Comparison of ENCODE assay signal across 24 cellular contexts in genomic region chr5:16661713-16662112, GRCh38. TPM values are rescaled to one million over a fixed set of nuclear protein-coding genes. Genes with fewer than 3 reads are reported as not detected.
DNase-seq lines count a peak whose midpoint lies in the region; ATAC-seq and TF ChIP-seq lines count a peak whose summit lies in the region.
"Had no signal": no experiment of that assay in that cellular context is flagged by ENCODE, and none has a peak within 500 bp of the region (broad histone marks: within the 10 kb centered on the region; RNA-seq: fewer than 3 reads in every experiment).

No MANE protein-coding gene starts in this region.

- WGBS in heart left ventricle, 4 donors, result 95 to 99% (median 98%) methylated on average over 2 of the region's 2 CpGs

- peaks cover 12% of the 10 kb centered on the region for H3K36me3 ChIP-seq in GM23338 (ENCODE audit: insufficient read depth)
- H3K36me3 ChIP-seq in SK-N-MC (ENCODE audit: insufficient read depth, low read length), result peaks cover 35% of the 10 kb centered on the region
- H3K36me3 ChIP-seq in heart left ventricle, result peaks cover 0 to 10% (median 0%) of the 10 kb centered on the region in 9 donors
- H3K36me3 ChIP-seq: BE2C, BLaER1 had no signal

- H3K9me3 Mint-ChIP-seq in GM23338, result no peaks in the 10 kb centered on the region; the same call in 1 of the 3 replicates

- H3K36me3 Mint-ChIP-seq in GM23338 (ENCODE audit: low read depth), result peaks cover 29% of the 10 kb centered on the region
- H3K36me3 Mint-ChIP-seq: CD4-positive, alpha-beta memory T cell; CD4-positive, CD25-positive, alpha-beta regulatory T cell; CD8-positive, alpha-beta memory T cell had no signal

- DNase-seq in GM23338 (ENCODE audit: low spot score) (no peak), SK-N-MC (ENCODE audit: low read depth, low spot score) (no peak), choroid plexus epithelial cell (ENCODE audit: low read depth) (peak; percentile 14), heart left ventricle (no peak), NCI-H1092 treated with DMSO at 0.1 percent for 48 hours (lab: John Stamatoyannopoulos, UW) (no peak)
- DNase-seq: 8988T; ACHN; BE2C; C1 segment of cervical spinal cord; CD4-positive, alpha-beta memory T cell; CD4-positive, CD25-positive, alpha-beta regulatory T cell; CD8-positive, alpha-beta memory T cell; COR-L47; DMS 273 treated with DMSO at 0.1 percent for 48 hours; DMS153; DMS53; DMS79; DND-41; EL; GDM1 had no signal

- no peak overlapping the region for H3K4me3 ChIP-seq in GM23338
- no peak overlapping the region for H3K4me3 ChIP-seq in SK-N-MC
- H3K4me3 ChIP-seq in choroid plexus epithelial cell (ENCODE audit: low read depth, low read length), result no peak overlapping the region
- H3K4me3 ChIP-seq in heart left ventricle, result no peak overlapping the region
- H3K4me3 ChIP-seq: BLaER1, GM12878 had no signal

- H3K27ac Mint-ChIP-seq in GM23338, result no peak overlapping the region
- H3K27ac Mint-ChIP-seq: CD14-positive monocyte; CD4-positive, CD25-positive, alpha-beta regulatory T cell had no signal

- 0 out of 2 replicates have a peak overlapping the region, but pooled peaks have one; percentile 23 for H3K27ac ChIP-seq in GM23338 (ENCODE audit: low read depth)
- H3K27ac ChIP-seq in SK-N-MC, result peak overlapping the region; percentile 42; the same call in 1 of the 2 replicates
- no peak overlapping the region for H3K27ac ChIP-seq in heart left ventricle
- H3K27ac ChIP-seq: BLaER1 had no signal

- H2AFZ ChIP-seq in GM23338, result no peak overlapping the region

- ATAC-seq in GM23338 (no peak), heart left ventricle (no peak)
- ATAC-seq: GM12878 had no signal

- no peak overlapping the region for H3K9ac ChIP-seq in SK-N-MC (ENCODE audit: insufficient read length)
- H3K9ac ChIP-seq: BLaER1 had no signal

- H3K4me1 ChIP-seq in GM23338 (ENCODE audit: insufficient read depth) (no peaks in the 10 kb centered on the region), heart left ventricle (peaks cover 0 to 22% (median 15%) of the 10 kb centered on the region in 12 donors)

- intact Hi-C loops in heart left ventricle (cut with DNase I), result loop anchor here in 7 of 10 donors (10.0 kb wide), 4 partner anchors 97 to 317 kb away; no protein-coding TSS in a partner anchor

- TF ChIP-seq CTCF in GM23338 (conservative IDR thresholded peaks at IDR 0.05; ENCODE audit: low read depth in 2 of 2) (no peak), choroid plexus epithelial cell (conservative IDR thresholded peaks at IDR 0.05; ENCODE audit: low read depth, low read length) (no peak), heart left ventricle (IDR thresholded peaks at IDR 0.05) (no peak)

- H3F3A ChIP-seq in GM23338 (replicated peaks; ENCODE audit: low read depth), result peaks cover 11% of the 10 kb centered on the region; the same call in 1 of the 2 replicates

- H3K9me2 ChIP-seq in GM23338 (ENCODE audit: insufficient read depth), result no peaks in the 10 kb centered on the region

- H3K27me3 Mint-ChIP-seq in GM23338 (ENCODE audit: insufficient read depth, low read depth, poor library complexity), result peaks cover 6% of the 10 kb centered on the region

- H3K79me2 ChIP-seq in GM23338 (replicated peaks; ENCODE audit: insufficient read depth), result no peaks in the 10 kb centered on the region

- no peak overlapping the region for H3K4me3 Mint-ChIP-seq in GM23338
- H3K4me3 Mint-ChIP-seq: CD14-positive monocyte; CD4-positive, alpha-beta memory T cell; CD4-positive, CD25-positive, alpha-beta regulatory T cell; CD8-positive, alpha-beta memory T cell had no signal

- H3K27me3 ChIP-seq in GM23338 (ENCODE audit: insufficient read depth), result no peaks in the 10 kb centered on the region
- no peaks in the 10 kb centered on the region for H3K27me3 ChIP-seq in heart left ventricle
- H3K27me3 ChIP-seq: BE2C, BLaER1 had no signal

- H3K4me1 Mint-ChIP-seq in GM23338, result no peaks in the 10 kb centered on the region
- H3K4me1 Mint-ChIP-seq: CD14-positive monocyte; CD8-positive, alpha-beta memory T cell had no signal

- H3K9me3 ChIP-seq in SK-N-MC (ENCODE audit: low read depth, low read length) (no peaks in the 10 kb centered on the region), heart left ventricle (peaks cover 0 to 7% (median 0%) of the 10 kb centered on the region in 12 donors)
- H3K9me3 ChIP-seq: BE2C had no signal

- TF ChIP-seq POLR2A in heart left ventricle (IDR thresholded peaks at IDR 0.05), result no peak

- H3K4me2 ChIP-seq in GM23338, result no peak overlapping the region
- H3K4me2 ChIP-seq: BLaER1 had no signal

- 0 out of 2 replicates have a peak, but pooled peaks cover 3% of the 10 kb centered on the region for H4K20me1 ChIP-seq in GM23338 (replicated peaks; ENCODE audit: insufficient read depth)
- H4K20me1 ChIP-seq: BLaER1 had no signal

TF ChIP-seq in GM23338, 12 proteins besides CTCF, POLR2A, EP300 and RAD21:
- TF ChIP-seq REST (IDR thresholded peaks at IDR 0.05; ENCODE audit: unreplicated experiment) (no peak), EZH2phosphoT487 (IDR thresholded peaks at IDR 0.05; ENCODE audit: unreplicated experiment) (no peak), EZH2 (IDR thresholded peaks at IDR 0.05; ENCODE audit: low read depth, unreplicated experiment) (no peak)

RNA-seq across cellular contexts. Expression of gene RETREG1, which starts 44.9 kb away (rescaled TPM):
- total RNA-seq in GM23338 (2014; rRNA removed; shearing (Covaris generic)), result 2.2 and 2.3 TPM in 2 replicates
- polyA plus RNA-seq in GM23338 (2016; fragmentation: Nextera tagmentation; extraction: Ambion mirVana) (3.6 and 3.8 TPM in 2 replicates), heart left ventricle (100 to 1,000 TPM in 1 of 2 donors, 10 to 100 TPM in 1; 24.5 to 110 TPM)
- total RNA-seq in heart left ventricle, result 100 to 1,000 TPM in 8 of 9 donors, 10 to 100 TPM in 1; 80.3 to 219 (median 173) TPM
- total RNA-seq: G401 had no signal

Comparison
In these comparisons a context has a peak if more than half of its experiments do, and no peak if none do; other contexts are left out.
1. H3K27ac ChIP-seq: peak in GM23338 (single experiment) and SK-N-MC (single experiment); none in heart left ventricle (0 of 12).
2. RNA of gene RETREG1, which starts 44.9 kb away (total RNA-seq): 80.3 to 219 TPM in heart left ventricle; 2.2 to 2.3 TPM in GM23338; every median in the first group is over 10 times any median in the second.